Comparison of ENCODE assay signal across 10 cellular contexts in the genomic region with DNA sequence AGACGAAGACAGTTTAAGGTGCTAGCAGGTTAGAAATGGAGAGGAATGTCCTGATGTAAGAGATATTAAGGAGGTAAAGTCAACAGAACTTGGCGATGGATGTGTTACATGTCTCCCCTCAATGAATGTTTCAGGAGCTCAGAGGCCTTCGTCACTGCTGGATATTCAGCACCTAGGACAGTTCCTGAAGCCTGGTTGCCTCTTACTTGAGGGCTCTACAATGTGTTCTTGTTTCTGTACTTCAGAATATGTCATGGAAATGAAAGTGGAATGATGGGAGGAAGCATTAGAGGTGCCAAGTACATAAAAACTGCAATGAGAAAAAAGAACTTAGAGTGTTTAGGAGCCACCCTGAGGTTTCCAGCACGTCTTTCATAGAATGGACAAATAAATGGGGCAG. TPM values are rescaled to one million over a fixed set of nuclear protein-coding genes. Genes with fewer than 3 reads are reported as not detected.
DNase-seq lines count a peak whose midpoint lies in the region; ATAC-seq and TF ChIP-seq lines count a peak whose summit lies in the region.
"Had no signal": no experiment of that assay in that cellular context is flagged by ENCODE, and none has a peak within 500 bp of the region (broad histone marks: within the 10 kb centered on the region; RNA-seq: fewer than 3 reads in every experiment).

No MANE protein-coding gene starts in this region.

- in situ Hi-C loops in G401 (cut with HindIII; ENCODE audit: low sequenced_read_pairs) = no loop called here

- no peak overlapping the region for H2AFZ ChIP-seq in DND-41 (ENCODE audit: low read depth, low read length)

- H4K20me1 ChIP-seq in DND-41 (ENCODE audit: insufficient read depth, low read length) = no peaks in the 10 kb centered on the region

- no peaks in the 10 kb centered on the region for H3K79me2 ChIP-seq in DND-41 (ENCODE audit: insufficient read depth, low read length)

- no peak overlapping the region for H3K4me2 ChIP-seq in DND-41 (ENCODE audit: insufficient read depth, low read length)

- H3K9me3 ChIP-seq in DND-41 (ENCODE audit: insufficient read depth, low read length, severe bottlenecking) = no peaks in the 10 kb centered on the region
- H3K9me3 ChIP-seq: pancreas had no signal

- DNase-seq in DND-41 (peak; percentile 56), islet precursor cell (peak; percentile 71), NCI-H2171 treated with DMSO at 0.1 percent for 48 hours (lab: John Stamatoyannopoulos, UW) (no peak), G401 (ENCODE audit: low spot score) (no peak), DMS114 treated with DMSO at 0.1 percent for 48 hours (lab: John Stamatoyannopoulos, UW; ENCODE audit: unreplicated experiment) (no peak), GOT3 (lab: John Stamatoyannopoulos, UW) (no peak)
- peak; percentile 40 for DNase-seq in Jurkat, Clone E6-1 (ENCODE audit: low read depth, low spot score)
- peak; percentile 43 for DNase-seq in activated CD8-positive, alpha-beta T cell treated with anti-CD3 and anti-CD28 coated beads, Interleukin-2, amount 10 ng/mL, durations not matched to agents 7 days and 5 days
- DNase-seq: pancreas had no signal

- H3K9ac ChIP-seq in DND-41 (ENCODE audit: low read depth, low read length) = no peak overlapping the region

- no peaks in the 10 kb centered on the region for H3K4me1 ChIP-seq in DND-41 (ENCODE audit: insufficient read depth, low read length)
- H3K4me1 ChIP-seq: pancreas had no signal

- H3K27ac Mint-ChIP-seq in activated CD8-positive, alpha-beta T cell treated with anti-CD3 and anti-CD28 coated beads, Interleukin-2, amount 10 ng/mL, durations not matched to agents 7 days and 5 days = no peak overlapping the region
- H3K27ac Mint-ChIP-seq: activated T-helper 1 cell treated with anti-CD3 and anti-CD28 coated beads, Interleukin-12 subunit alpha, Interleukin-12 subunit beta, Interleukin-2, Interleukin-4 antibody, amounts not matched to agents 30 ng/mL and 10 ng/mL and 1 ng/mL, durations not matched to agents 14 hours and 24 hours and 36 hours had no signal

- no peak overlapping the region for H3K4me3 ChIP-seq in DND-41 (ENCODE audit: low read depth in 1 of 2, low read length in 2 of 2)
- no peak overlapping the region for H3K4me3 ChIP-seq in Jurkat, Clone E6-1 (ENCODE audit: low read length)
- H3K4me3 ChIP-seq: pancreas had no signal

- H3K4me3 Mint-ChIP-seq in activated CD8-positive, alpha-beta T cell treated with anti-CD3 and anti-CD28 coated beads, Interleukin-2, amount 10 ng/mL, durations not matched to agents 7 days and 5 days = no peak overlapping the region
- H3K4me3 Mint-ChIP-seq: activated T-helper 1 cell treated with anti-CD3 and anti-CD28 coated beads, Interleukin-12 subunit alpha, Interleukin-12 subunit beta, Interleukin-2, Interleukin-4 antibody, amounts not matched to agents 30 ng/mL and 10 ng/mL and 1 ng/mL, durations not matched to agents 14 hours and 24 hours and 36 hours had no signal

- POLR2A ChIA-PET in activated CD8-positive, alpha-beta T cell treated with anti-CD3 and anti-CD28 coated beads, Interleukin-2, amount 10 ng/mL, durations not matched to agents 7 days and 5 days (lab: Charles Lee) = interaction anchor here (0.7 kb wide), 1 partner anchor 57 kb away, joined by 4 read pairs; no protein-coding TSS in a partner anchor

- no peaks in the 10 kb centered on the region for H3K36me3 Mint-ChIP-seq in activated CD8-positive, alpha-beta T cell treated with anti-CD3 and anti-CD28 coated beads, Interleukin-2, amount 10 ng/mL, durations not matched to agents 7 days and 5 days (ENCODE audit: low read depth)

- no peaks in the 10 kb centered on the region for H3K9me3 Mint-ChIP-seq in activated CD8-positive, alpha-beta T cell treated with anti-CD3 and anti-CD28 coated beads, Interleukin-2, amount 10 ng/mL, durations not matched to agents 7 days and 5 days (ENCODE audit: insufficient read depth)
- H3K9me3 Mint-ChIP-seq: activated T-helper 1 cell treated with anti-CD3 and anti-CD28 coated beads, Interleukin-12 subunit alpha, Interleukin-12 subunit beta, Interleukin-2, Interleukin-4 antibody, amounts not matched to agents 30 ng/mL and 10 ng/mL and 1 ng/mL, durations not matched to agents 14 hours and 24 hours and 36 hours had no signal

- no peaks in the 10 kb centered on the region for H3K36me3 ChIP-seq in DND-41 (ENCODE audit: insufficient read depth, low read length)
- H3K36me3 ChIP-seq: pancreas had no signal

- H3K27ac ChIP-seq in DND-41 (ENCODE audit: low read length) = no peak overlapping the region
- H3K27ac ChIP-seq: pancreas had no signal

- no peaks in the 10 kb centered on the region for H3K4me1 Mint-ChIP-seq in activated CD8-positive, alpha-beta T cell treated with anti-CD3 and anti-CD28 coated beads, Interleukin-2, amount 10 ng/mL, durations not matched to agents 7 days and 5 days (ENCODE audit: low read depth)

- peak; percentile 66; the same call in 1 of the 3 replicates for ATAC-seq in DND-41 (ENCODE audit: insufficient read depth, low read depth)
- ATAC-seq in activated CD8-positive, alpha-beta T cell treated with anti-CD3 and anti-CD28 coated beads, Interleukin-2, amount 10 ng/mL, durations not matched to agents 7 days and 5 days = no peak

- CTCF ChIA-PET in activated CD8-positive, alpha-beta T cell treated with anti-CD3 and anti-CD28 coated beads, Interleukin-2, amount 10 ng/mL, durations not matched to agents 7 days and 5 days (lab: Charles Lee) = no interaction called here

- H3K27me3 ChIP-seq in DND-41 (ENCODE audit: insufficient read depth, low read length, poor library complexity) = no peaks in the 10 kb centered on the region
- H3K27me3 ChIP-seq: pancreas had no signal

- H3K27me3 Mint-ChIP-seq in activated CD8-positive, alpha-beta T cell treated with anti-CD3 and anti-CD28 coated beads, Interleukin-2, amount 10 ng/mL, durations not matched to agents 7 days and 5 days (ENCODE audit: low read depth) = no peaks in the 10 kb centered on the region

- TF ChIP-seq CTCF in DND-41 (IDR thresholded peaks at IDR 0.05; ENCODE audit: borderline replicate concordance, extremely low read depth, low read length, poor library complexity, severe bottlenecking) = no peak

RNA-seq across cellular contexts. Expression of gene TNR, which starts 17.7 kb away (rescaled TPM):
- polyA plus RNA-seq in Jurkat, Clone E6-1 (2012; ENCODE audit: insufficient read depth, insufficient read length) = not detected
- total RNA-seq in activated CD8-positive, alpha-beta T cell treated with anti-CD3 and anti-CD28 coated beads, Interleukin-2, amount 10 ng/mL, durations not matched to agents 7 days and 5 days = not detected
- total RNA-seq in G401 (2014; rRNA removed; shearing (Covaris generic)) = not detected in 2 replicates
- total RNA-seq: activated T-helper 1 cell treated with anti-CD3 and anti-CD28 coated beads, Interleukin-12 subunit alpha, Interleukin-12 subunit beta, Interleukin-2, Interleukin-4 antibody, amounts not matched to agents 30 ng/mL and 10 ng/mL and 1 ng/mL, durations not matched to agents 14 hours and 24 hours and 36 hours had no signal

Comparison
In these comparisons a context has a peak if more than half of its experiments do, and no peak if none do; other contexts are left out.
1. DNase-seq: peak in DND-41 (single experiment), Jurkat, Clone E6-1 (single experiment), activated CD8-positive, alpha-beta T cell treated with anti-CD3 and anti-CD28 coated beads, Interleukin-2, amount 10 ng/mL, durations not matched to agents 7 days and 5 days (single experiment) and islet precursor cell (single experiment); none in NCI-H2171 treated with DMSO at 0.1 percent for 48 hours (single experiment), G401 (single experiment), DMS114 treated with DMSO at 0.1 percent for 48 hours (single experiment) and GOT3 (single experiment).